1 cellular context compared by ENCODE assay signal in the genomic region with DNA sequence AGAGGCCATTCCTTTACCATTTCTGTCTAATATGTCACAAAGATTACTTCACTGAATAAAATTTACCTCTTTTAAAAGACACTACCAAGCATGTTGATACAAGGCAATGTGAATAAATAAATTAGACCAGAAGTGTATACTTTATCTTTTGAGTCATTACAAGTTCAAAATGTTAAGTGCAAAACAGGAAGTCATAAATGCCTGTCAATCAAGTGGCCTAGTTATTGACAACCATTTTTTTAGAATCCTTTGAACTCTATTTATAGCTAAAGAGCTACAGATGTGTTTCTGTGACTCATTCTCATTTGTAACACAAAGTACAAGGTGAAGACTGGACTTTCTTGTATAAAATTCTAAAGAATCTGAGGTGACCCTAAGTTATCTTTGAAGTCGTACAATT.
TF ChIP-seq lines count a peak whose summit lies in the region.

No MANE protein-coding gene starts in this region.

TF ChIP-seq in HCT116, 20 proteins besides CTCF, POLR2A, EP300 and RAD21 (continued from another document):
- TF ChIP-seq, protein P1, sequence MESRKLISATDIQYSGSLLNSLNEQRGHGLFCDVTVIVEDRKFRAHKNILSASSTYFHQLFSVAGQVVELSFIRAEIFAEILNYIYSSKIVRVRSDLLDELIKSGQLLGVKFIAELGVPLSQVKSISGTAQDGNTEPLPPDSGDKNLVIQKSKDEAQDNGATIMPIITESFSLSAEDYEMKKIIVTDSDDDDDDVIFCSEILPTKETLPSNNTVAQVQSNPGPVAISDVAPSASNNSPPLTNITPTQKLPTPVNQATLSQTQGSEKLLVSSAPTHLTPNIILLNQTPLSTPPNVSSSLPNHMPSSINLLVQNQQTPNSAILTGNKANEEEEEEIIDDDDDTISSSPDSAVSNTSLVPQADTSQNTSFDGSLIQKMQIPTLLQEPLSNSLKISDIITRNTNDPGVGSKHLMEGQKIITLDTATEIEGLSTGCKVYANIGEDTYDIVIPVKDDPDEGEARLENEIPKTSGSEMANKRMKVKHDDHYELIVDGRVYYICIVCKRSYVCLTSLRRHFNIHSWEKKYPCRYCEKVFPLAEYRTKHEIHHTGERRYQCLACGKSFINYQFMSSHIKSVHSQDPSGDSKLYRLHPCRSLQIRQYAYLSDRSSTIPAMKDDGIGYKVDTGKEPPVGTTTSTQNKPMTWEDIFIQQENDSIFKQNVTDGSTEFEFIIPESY (IDR thresholded peaks at IDR 0.05; ENCODE audit: extremely low read depth, insufficient replicate concordance, low read length), result no peak
- TF ChIP-seq SIN3A (IDR thresholded peaks at IDR 0.05; ENCODE audit: low read depth) (0 out of 2 replicates have a peak, but pooled peaks have one; percentile 36), CEBPB (IDR thresholded peaks at IDR 0.05; ENCODE audit: low read depth) (peak; percentile 27; the same call in 1 of the 2 replicates), TCF7L2 (IDR thresholded peaks at IDR 0.05; ENCODE audit: borderline replicate concordance, extremely low read depth, insufficient read depth, insufficient read length) (peak; percentile 74), ZNF274 (IDR thresholded peaks at IDR 0.05; ENCODE audit: low read depth, low read length) (no peak), JUND (IDR thresholded peaks at IDR 0.05) (peak; percentile 64), ELF1 (IDR thresholded peaks at IDR 0.05; ENCODE audit: borderline replicate concordance, low read depth) (no peak), EZH2phosphoT487 (IDR thresholded peaks at IDR 0.05; ENCODE audit: borderline replicate concordance) (no peak), CBX3 (IDR thresholded peaks at IDR 0.05; ENCODE audit: low read depth) (no peak)
- TF ChIP-seq, protein P2, sequence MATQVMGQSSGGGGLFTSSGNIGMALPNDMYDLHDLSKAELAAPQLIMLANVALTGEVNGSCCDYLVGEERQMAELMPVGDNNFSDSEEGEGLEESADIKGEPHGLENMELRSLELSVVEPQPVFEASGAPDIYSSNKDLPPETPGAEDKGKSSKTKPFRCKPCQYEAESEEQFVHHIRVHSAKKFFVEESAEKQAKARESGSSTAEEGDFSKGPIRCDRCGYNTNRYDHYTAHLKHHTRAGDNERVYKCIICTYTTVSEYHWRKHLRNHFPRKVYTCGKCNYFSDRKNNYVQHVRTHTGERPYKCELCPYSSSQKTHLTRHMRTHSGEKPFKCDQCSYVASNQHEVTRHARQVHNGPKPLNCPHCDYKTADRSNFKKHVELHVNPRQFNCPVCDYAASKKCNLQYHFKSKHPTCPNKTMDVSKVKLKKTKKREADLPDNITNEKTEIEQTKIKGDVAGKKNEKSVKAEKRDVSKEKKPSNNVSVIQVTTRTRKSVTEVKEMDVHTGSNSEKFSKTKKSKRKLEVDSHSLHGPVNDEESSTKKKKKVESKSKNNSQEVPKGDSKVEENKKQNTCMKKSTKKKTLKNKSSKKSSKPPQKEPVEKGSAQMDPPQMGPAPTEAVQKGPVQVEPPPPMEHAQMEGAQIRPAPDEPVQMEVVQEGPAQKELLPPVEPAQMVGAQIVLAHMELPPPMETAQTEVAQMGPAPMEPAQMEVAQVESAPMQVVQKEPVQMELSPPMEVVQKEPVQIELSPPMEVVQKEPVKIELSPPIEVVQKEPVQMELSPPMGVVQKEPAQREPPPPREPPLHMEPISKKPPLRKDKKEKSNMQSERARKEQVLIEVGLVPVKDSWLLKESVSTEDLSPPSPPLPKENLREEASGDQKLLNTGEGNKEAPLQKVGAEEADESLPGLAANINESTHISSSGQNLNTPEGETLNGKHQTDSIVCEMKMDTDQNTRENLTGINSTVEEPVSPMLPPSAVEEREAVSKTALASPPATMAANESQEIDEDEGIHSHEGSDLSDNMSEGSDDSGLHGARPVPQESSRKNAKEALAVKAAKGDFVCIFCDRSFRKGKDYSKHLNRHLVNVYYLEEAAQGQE (IDR thresholded peaks at IDR 0.05; ENCODE audit: low read depth), result no peak
TF ChIP-seq in HCT116: peak in this region for 6.
